1 cellular context compared by ENCODE assay signal in genomic region chrX:41317487-41318208, GRCh38.
TF ChIP-seq lines count a peak whose summit lies in the region.

No MANE protein-coding gene starts in this region.

TF ChIP-seq in IMR-90, 13 proteins besides CTCF, POLR2A, EP300 and RAD21:
- TF ChIP-seq CEBPB (IDR thresholded peaks at IDR 0.05; ENCODE audit: low read depth, low read length) (peak; percentile 39; the same call in 1 of the 2 replicates), SMC3 (IDR thresholded peaks at IDR 0.05; ENCODE audit: low read depth, low read length) (no peak)
